ENCODE assay signal across 20 cellular contexts in genomic region chr3:193948459-193948858, GRCh38.
"Had no signal": no experiment of that assay in that cellular context is flagged by ENCODE, and none has a peak within 500 bp of the region (broad histone marks: within the 10 kb centered on the region; RNA-seq: fewer than 3 reads in every experiment).

No MANE protein-coding gene starts in this region.

- H3K36me3 ChIP-seq: left lung, pancreas, stomach, upper lobe of left lung had no signal

- H3K27ac ChIP-seq: left lung, pancreas, stomach, testis, upper lobe of left lung, VCaP had no signal

- DNase-seq: activated CD4-positive, alpha-beta T cell treated with anti-CD3 and anti-CD28 coated beads for 1 hour; activated CD4-positive, alpha-beta T cell treated with anti-CD3 and anti-CD28 coated beads, Interleukin-2, amount 50 U/mL, for 4 hours; activated naive CD4-positive, alpha-beta T cell treated with anti-CD3 and anti-CD28 coated beads for 36 hours; activated naive CD8-positive, alpha-beta T cell treated with anti-CD3 and anti-CD28 coated beads, Interleukin-2, amount 50 U/mL, for 24 hours; activated T-cell treated with anti-CD3 and anti-CD28 coated beads for 4 hours; aorta; effector CD8-positive, alpha-beta T cell; foreskin fibroblast; glutamatergic neuron; hypothalamus; kidney; left lung; mucosa of descending colon; naive thymus-derived CD4-positive, alpha-beta T cell; pancreas; stimulated activated CD4-positive, alpha-beta T cell treated with anti-CD3 and anti-CD28 coated beads, Interleukin-1b, Interleukin-23, amount 100 ng/mL, for 48 hours; stomach; testis; upper lobe of left lung had no signal

- H3K4me3 ChIP-seq: left lung, mucosa of descending colon, pancreas, stomach, testis, upper lobe of left lung had no signal

- H3K9me3 ChIP-seq: left lung, mucosa of descending colon, pancreas, stomach, testis, upper lobe of left lung had no signal

- H3K27me3 ChIP-seq: pancreas, stomach, testis, upper lobe of left lung had no signal

- H3K4me1 ChIP-seq: left lung, pancreas, testis, upper lobe of left lung had no signal
